8 cellular contexts compared by ENCODE assay signal in the genomic region with DNA sequence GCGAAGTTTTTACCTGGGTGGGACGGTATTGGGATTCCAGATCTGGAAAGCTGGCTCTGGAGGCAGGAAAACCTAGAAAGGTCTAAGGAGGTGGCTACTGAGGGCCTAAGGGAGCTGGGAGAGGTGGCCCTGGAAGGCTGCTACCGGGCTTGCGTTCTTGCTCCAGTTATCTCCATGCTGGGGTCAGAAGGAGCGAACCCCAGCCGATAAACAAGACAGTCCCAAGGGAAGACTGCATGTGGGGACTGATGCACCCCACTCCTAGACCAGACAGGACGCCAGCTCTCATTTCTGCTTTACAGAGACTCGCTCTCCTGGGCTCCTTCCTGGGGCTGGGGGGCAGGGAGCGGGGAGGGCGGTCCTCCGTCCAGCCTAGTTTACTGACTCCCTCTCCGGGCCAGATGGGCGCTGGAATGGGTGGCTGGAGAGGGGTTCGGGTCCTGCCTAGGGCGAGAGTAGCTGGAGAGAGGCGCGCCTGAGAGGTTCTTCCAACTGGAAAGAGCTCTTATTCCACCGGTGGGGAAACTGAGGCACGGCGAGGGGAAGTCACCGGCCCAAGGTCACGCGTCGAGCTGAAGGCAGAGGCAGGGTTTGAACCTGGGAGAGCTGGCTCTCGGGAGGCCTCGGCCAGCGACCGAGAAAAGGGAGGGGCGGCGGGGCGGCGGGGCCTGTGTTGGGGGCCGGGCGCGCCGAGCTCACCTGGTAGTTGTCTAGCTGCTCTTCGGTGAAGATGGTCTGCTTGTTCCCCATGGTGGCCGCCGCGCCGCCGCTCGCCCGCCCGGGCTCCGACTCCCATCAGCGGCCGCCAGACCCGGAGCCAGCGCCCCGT. TPM values are rescaled to one million over a fixed set of nuclear protein-coding genes. Genes with fewer than 3 reads are reported as not detected.
A peak's percentile ranks its signal among the peaks of the same experiment; 100 is the strongest.
DNase-seq lines count a peak whose midpoint lies in the region; ATAC-seq and TF ChIP-seq lines count a peak whose summit lies in the region.

No MANE protein-coding gene starts in this region.

- H3K36me3 ChIP-seq in left lung (no peaks in the 10 kb centered on the region), thymus (ENCODE audit: control insufficient read depth, insufficient read depth) (no peaks in the 10 kb centered on the region)

- no peaks in the 10 kb centered on the region for H3K36me3 Mint-ChIP-seq in activated T-helper 17 cell treated with anti-CD3 and anti-CD28 coated beads, Interleukin-2, amount 50 U/mL, for 72 hours (ENCODE audit: low read depth)

- TF ChIP-seq CTCF in left lung (IDR thresholded peaks at IDR 0.05), result no peak

- peaks cover 4% of the 10 kb centered on the region for H3K4me1 Mint-ChIP-seq in activated T-helper 17 cell treated with anti-CD3 and anti-CD28 coated beads, Interleukin-2, amount 50 U/mL, for 72 hours

- peak overlapping the region; percentile 75 for H3K4me3 Mint-ChIP-seq in activated T-helper 17 cell treated with anti-CD3 and anti-CD28 coated beads, Interleukin-2, amount 50 U/mL, for 72 hours

- H3K4me3 ChIP-seq in left lung (peak overlapping the region; percentile 53 to 67), thymus (ENCODE audit: low read length) (peak overlapping the region; percentile 67)

- DNase-seq in activated T-cell treated with anti-CD3 and anti-CD28 coated beads for 24 hours (ENCODE audit: low read depth) (peak; percentile 26), left lung (no peak), mesenteric fat pad (ENCODE audit: low spot score) (no peak), mucosa of gallbladder (ENCODE audit: low spot score) (no peak)
- DNase-seq in activated T-cell treated with anti-CD3 and anti-CD28 coated beads, Interleukin-2, amount 50 U/mL, for 1 hour, result no peak

- peaks cover 0 to 9% of the 10 kb centered on the region in 2 donors for H3K27me3 ChIP-seq in left lung
- no peaks in the 10 kb centered on the region for H3K27me3 ChIP-seq in thymus (ENCODE audit: control insufficient read depth, insufficient read depth)

- peak overlapping the region; percentile 20 for H3K27ac Mint-ChIP-seq in activated T-helper 17 cell treated with anti-CD3 and anti-CD28 coated beads, Interleukin-2, amount 50 U/mL, for 72 hours

- H3K4me1 ChIP-seq in left lung (peaks cover 7 to 22% of the 10 kb centered on the region in 2 donors), thymus (ENCODE audit: control insufficient read depth, insufficient read depth, low read length) (peaks cover 43% of the 10 kb centered on the region)

- peak; percentile 20 for ATAC-seq in HG03095 (IDR thresholded peaks at IDR 0.05; ENCODE audit: unreplicated experiment)
- peak; percentile 31 for ATAC-seq in activated T-helper 17 cell treated with anti-CD3 and anti-CD28 coated beads, Interleukin-2, amount 50 U/mL, for 72 hours (replicated peaks)
- ATAC-seq in left lung, result no peak

- intact Hi-C loops in left lung (cut with DNase I), result no loop called here

- peak overlapping the region in 1 of 2 donors; percentile 77 for H3K27ac ChIP-seq in left lung
- peak overlapping the region; percentile 93 for H3K27ac ChIP-seq in thymus (ENCODE audit: low read depth)

- no peaks in the 10 kb centered on the region for H3K9me3 Mint-ChIP-seq in activated T-helper 17 cell treated with anti-CD3 and anti-CD28 coated beads, Interleukin-2, amount 50 U/mL, for 72 hours

- H3K9me3 ChIP-seq in left lung (no peaks in the 10 kb centered on the region), thymus (ENCODE audit: control insufficient read depth) (no peaks in the 10 kb centered on the region)

- no peaks in the 10 kb centered on the region for H3K27me3 Mint-ChIP-seq in activated T-helper 17 cell treated with anti-CD3 and anti-CD28 coated beads, Interleukin-2, amount 50 U/mL, for 72 hours

- 42% methylated on average over 51 of the region's 51 CpGs for WGBS in thymus

RNA-seq across cellular contexts. Expression of gene CIB2, which starts 0.6 kb away (rescaled TPM):
- 1 to 10 TPM in 1 of 2 donors, under 1 TPM in 1; 0.65 to 1.7 TPM for total RNA-seq in activated T-helper 17 cell treated with anti-CD3 and anti-CD28 coated beads, Interleukin-2, amount 50 U/mL, for 72 hours
- total RNA-seq in left lung (1 to 10 TPM; 1.3 to 3.5 TPM), mesenteric fat pad (5.5 TPM), mucosa of gallbladder (4.0 TPM)
- 11.2 TPM for polyA plus RNA-seq in thymus

RNA-seq across cellular contexts. Expression of gene IDH3A, which starts 18.5 kb away (rescaled TPM):
- total RNA-seq in activated T-helper 17 cell treated with anti-CD3 and anti-CD28 coated beads, Interleukin-2, amount 50 U/mL, for 72 hours, result 100 to 1,000 TPM in 1 of 2 donors, 10 to 100 TPM in 1; 61.9 to 176 TPM
- 10 to 100 TPM; 60.3 to 81.1 TPM for total RNA-seq in left lung
- 45.7 TPM for polyA plus RNA-seq in thymus
- total RNA-seq in mesenteric fat pad, result 105 TPM
- total RNA-seq in mucosa of gallbladder, result 52.3 TPM

RNA-seq across cellular contexts. Expression of gene SH2D7, which starts 38.3 kb away (rescaled TPM):
- not detected for total RNA-seq in activated T-helper 17 cell treated with anti-CD3 and anti-CD28 coated beads, Interleukin-2, amount 50 U/mL, for 72 hours
- total RNA-seq in left lung, result not detected
- polyA plus RNA-seq in thymus, result 0.05 TPM
- total RNA-seq in mesenteric fat pad, result not detected
- 2.3 TPM for total RNA-seq in mucosa of gallbladder

RNA-seq across cellular contexts. Expression of gene TBC1D2B, which starts 53.2 kb away (rescaled TPM):
- total RNA-seq in activated T-helper 17 cell treated with anti-CD3 and anti-CD28 coated beads, Interleukin-2, amount 50 U/mL, for 72 hours, result 100 to 1,000 TPM in 1 of 2 donors, 10 to 100 TPM in 1; 86.1 to 109 TPM
- total RNA-seq in left lung (10 to 100 TPM; 56.2 to 64.9 TPM), mesenteric fat pad (82.0 TPM), mucosa of gallbladder (75.5 TPM)
- 20.0 TPM for polyA plus RNA-seq in thymus
